ENCODE assay signal across 8 cellular contexts in genomic region chr3:72998489-72998888, GRCh38. TPM values are rescaled to one million over a fixed set of nuclear protein-coding genes. Genes with fewer than 3 reads are reported as not detected.
DNase-seq lines count a peak whose midpoint lies in the region; ATAC-seq and TF ChIP-seq lines count a peak whose summit lies in the region.

No MANE protein-coding gene starts in this region.

- peaks cover 53% of the 10 kb centered on the region for H3K36me3 ChIP-seq in HAP-1 (replicated peaks)

- DNase-seq in HAP-1 (ENCODE audit: low spot score in 2 of 2): peak in 1 of 2 experiments; percentile 18
- no peak for DNase-seq in activated CD4-positive, alpha-beta memory T cell treated with anti-CD3 and anti-CD28 coated beads, Interleukin-2, amount 10 ng/mL, durations not matched to agents 7 days and 5 days
- DNase-seq in glutamatergic neuron: no peak
- DNase-seq in NCI-H226: no peak
- no peak for DNase-seq in NCI-H2029 treated with DMSO at 0.1 percent for 48 hours (lab: John Stamatoyannopoulos, UW)
- no peak for DNase-seq in NOMO-1 treated with DMSO at 0.1 percent for 48 hours (lab: John Stamatoyannopoulos, UW; ENCODE audit: unreplicated experiment)

- H3K27ac ChIP-seq in skin epidermis: peak overlapping the region in 9 of 21 experiments; percentile 17 to 97 (median 95)

- peaks cover 24% of the 10 kb centered on the region for H3K4me1 ChIP-seq in HAP-1

- no peaks in the 10 kb centered on the region for H3K27me3 ChIP-seq in HAP-1 (ENCODE audit: low read depth)

- no peaks in the 10 kb centered on the region for H3K27me3 Mint-ChIP-seq in activated CD4-positive, alpha-beta memory T cell treated with anti-CD3 and anti-CD28 coated beads, Interleukin-2, amount 10 ng/mL, durations not matched to agents 7 days and 5 days
- peaks cover 4% of the 10 kb centered on the region for H3K27me3 Mint-ChIP-seq in glutamatergic neuron (ENCODE audit: unreplicated experiment)

- H3K4me3 ChIP-seq in HAP-1 (peak overlapping the region; percentile 96), skin epidermis (peak overlapping the region; percentile 19 to 96 (median 83))

- H3K4me1 Mint-ChIP-seq in activated CD4-positive, alpha-beta memory T cell treated with anti-CD3 and anti-CD28 coated beads, Interleukin-2, amount 10 ng/mL, durations not matched to agents 7 days and 5 days: peaks cover 55% of the 10 kb centered on the region
- peaks cover 20% of the 10 kb centered on the region for H3K4me1 Mint-ChIP-seq in glutamatergic neuron (ENCODE audit: low read depth, unreplicated experiment)

- H3K4me3 Mint-ChIP-seq in activated CD4-positive, alpha-beta memory T cell treated with anti-CD3 and anti-CD28 coated beads, Interleukin-2, amount 10 ng/mL, durations not matched to agents 7 days and 5 days: peak overlapping the region; percentile 73
- peak overlapping the region; percentile 87 for H3K4me3 Mint-ChIP-seq in glutamatergic neuron (ENCODE audit: unreplicated experiment)

- ATAC-seq in GM19035 (IDR thresholded peaks at IDR 0.05; ENCODE audit: unreplicated experiment): no peak

- peak overlapping the region; percentile 82 for H3K27ac Mint-ChIP-seq in activated CD4-positive, alpha-beta memory T cell treated with anti-CD3 and anti-CD28 coated beads, Interleukin-2, amount 10 ng/mL, durations not matched to agents 7 days and 5 days
- peak overlapping the region; percentile 66 for H3K27ac Mint-ChIP-seq in glutamatergic neuron (ENCODE audit: unreplicated experiment)

- POLR2A ChIA-PET in activated CD4-positive, alpha-beta memory T cell treated with anti-CD3 and anti-CD28 coated beads, Interleukin-2, amount 10 ng/mL, durations not matched to agents 7 days and 5 days (lab: Charles Lee): interaction anchor here (1.0 to 2.2 kb wide), 3 partner anchors 22 to 557 kb away, joined by 3 to 11 read pairs (median 4); no protein-coding TSS in a partner anchor

- H3K9me3 Mint-ChIP-seq in activated CD4-positive, alpha-beta memory T cell treated with anti-CD3 and anti-CD28 coated beads, Interleukin-2, amount 10 ng/mL, durations not matched to agents 7 days and 5 days: no peaks in the 10 kb centered on the region
- H3K9me3 Mint-ChIP-seq in glutamatergic neuron (ENCODE audit: unreplicated experiment): peaks cover 6% of the 10 kb centered on the region

- H3K36me3 Mint-ChIP-seq in activated CD4-positive, alpha-beta memory T cell treated with anti-CD3 and anti-CD28 coated beads, Interleukin-2, amount 10 ng/mL, durations not matched to agents 7 days and 5 days (ENCODE audit: low read depth): peaks cover 50% of the 10 kb centered on the region
- H3K36me3 Mint-ChIP-seq in glutamatergic neuron (ENCODE audit: unreplicated experiment): no peaks in the 10 kb centered on the region

- no peaks in the 10 kb centered on the region; the same call in 1 of the 2 replicates for H3K9me3 ChIP-seq in HAP-1

- in situ Hi-C loops in HAP-1 (cut with MboI; ENCODE audit: low sequenced_read_pairs): no loop called here

- CTCF ChIA-PET in activated CD4-positive, alpha-beta memory T cell treated with anti-CD3 and anti-CD28 coated beads, Interleukin-2, amount 10 ng/mL, durations not matched to agents 7 days and 5 days (lab: Charles Lee): interaction anchor here (0.9 to 1.6 kb wide), 7 partner anchors 10 to 148 kb away, joined by 3 to 4 read pairs (median 4); no protein-coding TSS in a partner anchor

- TF ChIP-seq CTCF in glutamatergic neuron (IDR thresholded peaks at IDR 0.05; ENCODE audit: partially characterized antibody, unreplicated experiment): no peak

RNA-seq across cellular contexts. Expression of gene PPP4R2, which starts 1.9 kb away (rescaled TPM):
- 100 to 1,000 TPM; 105 to 106 TPM for total RNA-seq in activated CD4-positive, alpha-beta memory T cell treated with anti-CD3 and anti-CD28 coated beads, Interleukin-2, amount 10 ng/mL, durations not matched to agents 7 days and 5 days
- total RNA-seq in glutamatergic neuron (ENCODE audit: unreplicated experiment): 77.9 TPM
